Comparison of ENCODE assay signal across 29 cellular contexts in genomic region chr1:193201021-193201420, GRCh38. TPM values are rescaled to one million over a fixed set of nuclear protein-coding genes. Genes with fewer than 3 reads are reported as not detected.
"Had no signal": no experiment of that assay in that cellular context is flagged by ENCODE, and none has a peak within 500 bp of the region (broad histone marks: within the 10 kb centered on the region; RNA-seq: fewer than 3 reads in every experiment).

No MANE protein-coding gene starts in this region.

- H3K27me3 ChIP-seq: esophagus squamous epithelium, heart right ventricle, neutrophil, pancreas, testis, tibial artery had no signal

- ATAC-seq: effector memory CD8-positive, alpha-beta T cell; heart right ventricle; left cardiac atrium; lower lobe of right lung; natural killer cell; pancreas; sciatic nerve had no signal

- H3K27ac ChIP-seq: esophagus squamous epithelium, heart right ventricle, left ventricle myocardium inferior, lower lobe of right lung, neutrophil, pancreas, testis, tibial artery had no signal

- H3K27ac Mint-ChIP-seq: effector memory CD8-positive, alpha-beta T cell; type B pancreatic cell had no signal

- FAIRE-seq: endometrium, islet of Langerhans, pancreas had no signal

- H3K4me2 ChIP-seq: smooth muscle cell had no signal

- H3K9me3 Mint-ChIP-seq: effector memory CD8-positive, alpha-beta T cell; natural killer cell; type B pancreatic cell had no signal

- H3K27me3 Mint-ChIP-seq: effector memory CD8-positive, alpha-beta T cell; type B pancreatic cell had no signal

- H3K4me3 ChIP-seq: esophagus squamous epithelium, heart right ventricle, left ventricle myocardium inferior, lower lobe of right lung, pancreas, smooth muscle cell, testis, tibial artery had no signal

- H3K4me3 Mint-ChIP-seq: effector memory CD8-positive, alpha-beta T cell; natural killer cell; neural crest cell; type B pancreatic cell had no signal

- DNase-seq: cortex of kidney; effector memory CD8-positive, alpha-beta T cell; erythroblast; esophagus squamous epithelium; foreskin melanocyte; glutamatergic neuron; heart right ventricle; hippocampal formation; left cardiac atrium; left ventricle myocardium inferior; lower lobe of right lung; natural killer cell; pancreas; stimulated activated CD4-positive, alpha-beta T cell treated with anti-CD3 and anti-CD28 coated beads, Interleukin-12 subunit alpha, Interleukin-12 subunit beta, amount 100 ng/mL, for 4 hours; stimulated activated CD4-positive, alpha-beta T cell treated with anti-CD3 and anti-CD28 coated beads, Interleukin-1b, Interleukin-23, amount 100 ng/mL, for 48 hours; stimulated activated CD4-positive, alpha-beta T cell treated with anti-CD3 and anti-CD28 coated beads, Interleukin-4, amount 100 ng/mL, for 1 hour; stimulated activated CD8-positive, alpha-beta memory T cell treated with anti-CD3 and anti-CD28 coated beads, Interleukin-4, amount 100 ng/mL, for 48 hours; stimulated activated naive CD4-positive, alpha-beta T cell; substantia nigra; testis; tibial artery had no signal

- H3K4me1 ChIP-seq: esophagus squamous epithelium, lower lobe of right lung, pancreas, testis had no signal

- H3K4me1 Mint-ChIP-seq: neural crest cell had no signal

- H3K36me3 ChIP-seq: lower lobe of right lung, pancreas had no signal

- H3K9me3 ChIP-seq: esophagus squamous epithelium, left ventricle myocardium inferior, lower lobe of right lung, neutrophil, pancreas, testis, tibial artery had no signal

RNA-seq across cellular contexts. Expression of gene B3GALT2, which starts 14.6 kb away (rescaled TPM):
- total RNA-seq: kidney epithelial cell, natural killer cell, smooth muscle cell had no signal
- polyA plus RNA-seq: smooth muscle cell had no signal
